30 cellular contexts compared by ENCODE assay signal in genomic region chr18:8562065-8562464, GRCh38.
"Had no signal": no experiment of that assay in that cellular context is flagged by ENCODE, and none has a peak within 500 bp of the region (broad histone marks: within the 10 kb centered on the region; RNA-seq: fewer than 3 reads in every experiment).

No MANE protein-coding gene starts in this region.

- H3K4me3 Mint-ChIP-seq: activated CD8-positive, alpha-beta T cell treated with anti-CD3 and anti-CD28 coated beads, Interleukin-2, amount 10 ng/mL, durations not matched to agents 7 days and 5 days; activated naive CD8-positive, alpha-beta T cell treated with anti-CD3 and anti-CD28 coated beads, Interleukin-2, amount 50 U/mL, for 24 hours; central memory CD8-positive, alpha-beta T cell; WTC11 had no signal

- H3K36me3 Mint-ChIP-seq: activated naive CD4-positive, alpha-beta T cell treated with anti-CD3 and anti-CD28 coated beads, Interleukin-2, amount 50 U/mL, for 72 hours had no signal

- H3K36me3 ChIP-seq: ascending aorta, SJSA1 had no signal

- DNase-seq: activated CD4-positive, alpha-beta T cell treated with anti-CD3 and anti-CD28 coated beads for 48 hours; activated CD4-positive, alpha-beta T cell treated with anti-CD3 and anti-CD28 coated beads, Interleukin-2, amount 50 U/mL, for 4 hours; activated CD4-positive, CD25-positive, alpha-beta regulatory T cell treated with anti-CD3 and anti-CD28 coated beads, Interleukin-2, amount 50 U/mL, for 72 hours; activated CD8-positive, alpha-beta memory T cell treated with anti-CD3 and anti-CD28 coated beads, Interleukin-2, amount 50 U/mL, for 48 hours; activated CD8-positive, alpha-beta T cell treated with anti-CD3 and anti-CD28 coated beads, Interleukin-2, amount 10 ng/mL, durations not matched to agents 7 days and 5 days; activated effector memory CD4-positive, alpha-beta T cell treated with anti-CD3 and anti-CD28 coated beads, Interleukin-2, amount 50 U/mL, for 16 hours; activated naive CD4-positive, alpha-beta T cell treated with Interleukin-2 at 50 U/mL for 16 hours; activated naive CD8-positive, alpha-beta T cell treated with anti-CD3 and anti-CD28 coated beads, Interleukin-2, amount 50 U/mL, for 24 hours; activated T-cell treated with anti-CD3 and anti-CD28 coated beads, Interleukin-2, amount 50 U/mL, for 1 hour; amniotic stem cell; body of pancreas; Kasumi-1; KBM-7; NCI-H1105 treated with DMSO at 0.1 percent for 48 hours; NCI-H1436 treated with DMSO at 0.1 percent for 48 hours; NCI-H187 treated with DMSO at 0.1 percent for 48 hours; NCI-H2081 treated with DMSO at 0.1 percent for 48 hours; NCI-H446; NCI-H524; NCI-H748 treated with DMSO at 0.1 percent for 48 hours; RPMI8226; SHP77; SW 1271 had no signal

- H3K9me3 Mint-ChIP-seq: activated naive CD8-positive, alpha-beta T cell treated with anti-CD3 and anti-CD28 coated beads, Interleukin-2, amount 50 U/mL, for 24 hours; central memory CD8-positive, alpha-beta T cell had no signal

- H3K4me1 Mint-ChIP-seq: activated naive CD8-positive, alpha-beta T cell treated with anti-CD3 and anti-CD28 coated beads, Interleukin-2, amount 50 U/mL, for 24 hours; central memory CD8-positive, alpha-beta T cell had no signal

- H3K27ac Mint-ChIP-seq: activated CD8-positive, alpha-beta T cell treated with anti-CD3 and anti-CD28 coated beads, Interleukin-2, amount 10 ng/mL, durations not matched to agents 7 days and 5 days; activated naive CD8-positive, alpha-beta T cell treated with anti-CD3 and anti-CD28 coated beads, Interleukin-2, amount 50 U/mL, for 24 hours; WTC11 had no signal

- ATAC-seq: activated CD8-positive, alpha-beta T cell treated with anti-CD3 and anti-CD28 coated beads, Interleukin-2, amount 10 ng/mL, durations not matched to agents 7 days and 5 days; activated naive CD4-positive, alpha-beta T cell treated with anti-CD3 and anti-CD28 coated beads, Interleukin-2, amount 50 U/mL, for 72 hours; activated naive CD8-positive, alpha-beta T cell treated with anti-CD3 and anti-CD28 coated beads, Interleukin-2, amount 50 U/mL, for 24 hours; body of pancreas; Panc1; SK-N-SH treated with all-trans-retinoic acid at 6 μM for 48 hours; WTC11 had no signal

- H3K4me3 ChIP-seq: ascending aorta, body of pancreas, SJSA1 had no signal

- H3K27me3 ChIP-seq: ascending aorta, body of pancreas had no signal

- H3K9me3 ChIP-seq: ascending aorta, body of pancreas, SJSA1 had no signal

- H3K27ac ChIP-seq: ascending aorta, body of pancreas, SJSA1 had no signal

- H3K4me1 ChIP-seq: ascending aorta, body of pancreas had no signal
